1 cellular context compared by ENCODE assay signal in the genomic region with DNA sequence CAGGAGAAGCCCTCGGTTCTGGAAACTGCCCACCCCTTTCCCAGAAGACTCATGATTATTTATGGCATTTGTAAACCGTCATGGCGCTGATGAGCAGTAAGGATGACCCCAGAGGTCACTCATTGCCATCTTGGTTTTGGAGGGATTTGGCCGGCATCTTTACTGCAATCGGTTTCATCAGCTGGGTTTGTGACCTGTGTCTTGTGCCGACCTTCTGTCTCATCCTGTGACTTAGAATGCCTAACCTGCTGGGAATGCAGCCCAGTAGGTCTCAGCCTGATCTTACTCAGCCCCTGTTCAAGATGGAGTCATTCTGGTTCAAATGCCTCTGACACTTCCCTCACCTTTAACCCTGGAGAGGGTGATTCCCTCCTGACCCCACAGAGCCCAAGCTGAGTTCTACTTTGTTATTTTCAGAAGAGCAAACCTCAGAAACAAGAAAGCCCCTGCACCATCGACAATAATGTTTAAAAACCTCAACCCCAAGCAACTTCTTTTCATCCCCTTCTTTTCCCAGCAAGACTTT.
A peak's percentile ranks its signal among the peaks of the same experiment; 100 is the strongest.
TF ChIP-seq lines count a peak whose summit lies in the region.

No MANE protein-coding gene starts in this region.

TF ChIP-seq in K562, 482 proteins besides CTCF, POLR2A, EP300 and RAD21 (continued from another document and continues in another):
- TF ChIP-seq, protein P1, sequence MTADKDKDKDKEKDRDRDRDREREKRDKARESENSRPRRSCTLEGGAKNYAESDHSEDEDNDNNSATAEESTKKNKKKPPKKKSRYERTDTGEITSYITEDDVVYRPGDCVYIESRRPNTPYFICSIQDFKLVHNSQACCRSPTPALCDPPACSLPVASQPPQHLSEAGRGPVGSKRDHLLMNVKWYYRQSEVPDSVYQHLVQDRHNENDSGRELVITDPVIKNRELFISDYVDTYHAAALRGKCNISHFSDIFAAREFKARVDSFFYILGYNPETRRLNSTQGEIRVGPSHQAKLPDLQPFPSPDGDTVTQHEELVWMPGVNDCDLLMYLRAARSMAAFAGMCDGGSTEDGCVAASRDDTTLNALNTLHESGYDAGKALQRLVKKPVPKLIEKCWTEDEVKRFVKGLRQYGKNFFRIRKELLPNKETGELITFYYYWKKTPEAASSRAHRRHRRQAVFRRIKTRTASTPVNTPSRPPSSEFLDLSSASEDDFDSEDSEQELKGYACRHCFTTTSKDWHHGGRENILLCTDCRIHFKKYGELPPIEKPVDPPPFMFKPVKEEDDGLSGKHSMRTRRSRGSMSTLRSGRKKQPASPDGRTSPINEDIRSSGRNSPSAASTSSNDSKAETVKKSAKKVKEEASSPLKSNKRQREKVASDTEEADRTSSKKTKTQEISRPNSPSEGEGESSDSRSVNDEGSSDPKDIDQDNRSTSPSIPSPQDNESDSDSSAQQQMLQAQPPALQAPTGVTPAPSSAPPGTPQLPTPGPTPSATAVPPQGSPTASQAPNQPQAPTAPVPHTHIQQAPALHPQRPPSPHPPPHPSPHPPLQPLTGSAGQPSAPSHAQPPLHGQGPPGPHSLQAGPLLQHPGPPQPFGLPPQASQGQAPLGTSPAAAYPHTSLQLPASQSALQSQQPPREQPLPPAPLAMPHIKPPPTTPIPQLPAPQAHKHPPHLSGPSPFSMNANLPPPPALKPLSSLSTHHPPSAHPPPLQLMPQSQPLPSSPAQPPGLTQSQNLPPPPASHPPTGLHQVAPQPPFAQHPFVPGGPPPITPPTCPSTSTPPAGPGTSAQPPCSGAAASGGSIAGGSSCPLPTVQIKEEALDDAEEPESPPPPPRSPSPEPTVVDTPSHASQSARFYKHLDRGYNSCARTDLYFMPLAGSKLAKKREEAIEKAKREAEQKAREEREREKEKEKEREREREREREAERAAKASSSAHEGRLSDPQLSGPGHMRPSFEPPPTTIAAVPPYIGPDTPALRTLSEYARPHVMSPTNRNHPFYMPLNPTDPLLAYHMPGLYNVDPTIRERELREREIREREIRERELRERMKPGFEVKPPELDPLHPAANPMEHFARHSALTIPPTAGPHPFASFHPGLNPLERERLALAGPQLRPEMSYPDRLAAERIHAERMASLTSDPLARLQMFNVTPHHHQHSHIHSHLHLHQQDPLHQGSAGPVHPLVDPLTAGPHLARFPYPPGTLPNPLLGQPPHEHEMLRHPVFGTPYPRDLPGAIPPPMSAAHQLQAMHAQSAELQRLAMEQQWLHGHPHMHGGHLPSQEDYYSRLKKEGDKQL (CRISPR knock-in tag; IDR thresholded peaks at IDR 0.05; ENCODE audit: borderline replicate concordance): no peak
- TF ChIP-seq KLF16 (IDR thresholded peaks at IDR 0.05): no peak
- no peak for TF ChIP-seq ZFP1 (CRISPR knock-in tag; IDR thresholded peaks at IDR 0.05)
- TF ChIP-seq, protein P2, sequence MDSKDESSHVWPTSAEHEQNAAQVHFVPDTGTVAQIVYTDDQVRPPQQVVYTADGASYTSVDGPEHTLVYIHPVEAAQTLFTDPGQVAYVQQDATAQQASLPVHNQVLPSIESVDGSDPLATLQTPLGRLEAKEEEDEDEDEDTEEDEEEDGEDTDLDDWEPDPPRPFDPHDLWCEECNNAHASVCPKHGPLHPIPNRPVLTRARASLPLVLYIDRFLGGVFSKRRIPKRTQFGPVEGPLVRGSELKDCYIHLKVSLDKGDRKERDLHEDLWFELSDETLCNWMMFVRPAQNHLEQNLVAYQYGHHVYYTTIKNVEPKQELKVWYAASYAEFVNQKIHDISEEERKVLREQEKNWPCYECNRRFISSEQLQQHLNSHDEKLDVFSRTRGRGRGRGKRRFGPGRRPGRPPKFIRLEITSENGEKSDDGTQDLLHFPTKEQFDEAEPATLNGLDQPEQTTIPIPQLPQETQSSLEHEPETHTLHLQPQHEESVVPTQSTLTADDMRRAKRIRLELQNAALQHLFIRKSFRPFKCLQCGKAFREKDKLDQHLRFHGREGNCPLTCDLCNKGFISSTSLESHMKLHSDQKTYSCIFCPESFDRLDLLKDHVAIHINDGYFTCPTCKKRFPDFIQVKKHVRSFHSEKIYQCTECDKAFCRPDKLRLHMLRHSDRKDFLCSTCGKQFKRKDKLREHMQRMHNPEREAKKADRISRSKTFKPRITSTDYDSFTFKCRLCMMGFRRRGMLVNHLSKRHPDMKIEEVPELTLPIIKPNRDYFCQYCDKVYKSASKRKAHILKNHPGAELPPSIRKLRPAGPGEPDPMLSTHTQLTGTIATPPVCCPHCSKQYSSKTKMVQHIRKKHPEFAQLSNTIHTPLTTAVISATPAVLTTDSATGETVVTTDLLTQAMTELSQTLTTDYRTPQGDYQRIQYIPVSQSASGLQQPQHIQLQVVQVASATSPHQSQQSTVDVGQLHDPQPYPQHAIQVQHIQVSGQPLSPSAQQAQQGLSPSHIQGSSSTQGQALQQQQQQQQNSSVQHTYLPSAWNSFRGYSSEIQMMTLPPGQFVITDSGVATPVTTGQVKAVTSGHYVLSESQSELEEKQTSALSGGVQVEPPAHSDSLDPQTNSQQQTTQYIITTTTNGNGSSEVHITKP (IDR thresholded peaks at IDR 0.05; ENCODE audit: partially characterized antibody): no peak
- no peak for TF ChIP-seq ZNF778 (CRISPR knock-in tag; IDR thresholded peaks at IDR 0.05)
- TF ChIP-seq, protein P3, sequence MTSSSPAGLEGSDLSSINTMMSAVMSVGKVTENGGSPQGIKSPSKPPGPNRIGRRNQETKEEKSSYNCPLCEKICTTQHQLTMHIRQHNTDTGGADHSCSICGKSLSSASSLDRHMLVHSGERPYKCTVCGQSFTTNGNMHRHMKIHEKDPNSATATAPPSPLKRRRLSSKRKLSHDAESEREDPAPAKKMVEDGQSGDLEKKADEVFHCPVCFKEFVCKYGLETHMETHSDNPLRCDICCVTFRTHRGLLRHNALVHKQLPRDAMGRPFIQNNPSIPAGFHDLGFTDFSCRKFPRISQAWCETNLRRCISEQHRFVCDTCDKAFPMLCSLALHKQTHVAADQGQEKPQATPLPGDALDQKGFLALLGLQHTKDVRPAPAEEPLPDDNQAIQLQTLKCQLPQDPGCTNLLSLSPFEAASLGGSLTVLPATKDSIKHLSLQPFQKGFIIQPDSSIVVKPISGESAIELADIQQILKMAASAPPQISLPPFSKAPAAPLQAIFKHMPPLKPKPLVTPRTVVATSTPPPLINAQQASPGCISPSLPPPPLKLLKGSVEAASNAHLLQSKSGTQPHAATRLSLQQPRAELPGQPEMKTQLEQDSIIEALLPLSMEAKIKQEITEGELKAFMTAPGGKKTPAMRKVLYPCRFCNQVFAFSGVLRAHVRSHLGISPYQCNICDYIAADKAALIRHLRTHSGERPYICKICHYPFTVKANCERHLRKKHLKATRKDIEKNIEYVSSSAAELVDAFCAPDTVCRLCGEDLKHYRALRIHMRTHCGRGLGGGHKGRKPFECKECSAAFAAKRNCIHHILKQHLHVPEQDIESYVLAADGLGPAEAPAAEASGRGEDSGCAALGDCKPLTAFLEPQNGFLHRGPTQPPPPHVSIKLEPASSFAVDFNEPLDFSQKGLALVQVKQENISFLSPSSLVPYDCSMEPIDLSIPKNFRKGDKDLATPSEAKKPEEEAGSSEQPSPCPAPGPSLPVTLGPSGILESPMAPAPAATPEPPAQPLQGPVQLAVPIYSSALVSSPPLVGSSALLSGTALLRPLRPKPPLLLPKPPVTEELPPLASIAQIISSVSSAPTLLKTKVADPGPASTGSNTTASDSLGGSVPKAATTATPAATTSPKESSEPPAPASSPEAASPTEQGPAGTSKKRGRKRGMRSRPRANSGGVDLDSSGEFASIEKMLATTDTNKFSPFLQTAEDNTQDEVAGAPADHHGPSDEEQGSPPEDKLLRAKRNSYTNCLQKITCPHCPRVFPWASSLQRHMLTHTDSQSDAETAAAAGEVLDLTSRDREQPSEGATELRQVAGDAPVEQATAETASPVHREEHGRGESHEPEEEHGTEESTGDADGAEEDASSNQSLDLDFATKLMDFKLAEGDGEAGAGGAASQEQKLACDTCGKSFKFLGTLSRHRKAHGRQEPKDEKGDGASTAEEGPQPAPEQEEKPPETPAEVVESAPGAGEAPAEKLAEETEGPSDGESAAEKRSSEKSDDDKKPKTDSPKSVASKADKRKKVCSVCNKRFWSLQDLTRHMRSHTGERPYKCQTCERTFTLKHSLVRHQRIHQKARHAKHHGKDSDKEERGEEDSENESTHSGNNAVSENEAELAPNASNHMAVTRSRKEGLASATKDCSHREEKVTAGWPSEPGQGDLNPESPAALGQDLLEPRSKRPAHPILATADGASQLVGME (CRISPR knock-in tag; IDR thresholded peaks at IDR 0.05): peak; percentile 98
- 0 out of 2 replicates have a peak, but pooled peaks have one; percentile 71 for TF ChIP-seq ESRRB (CRISPR knock-in tag; IDR thresholded peaks at IDR 0.05; ENCODE audit: borderline replicate concordance)
- TF ChIP-seq ZNF224 (CRISPR knock-in tag; IDR thresholded peaks at IDR 0.05): no peak
- TF ChIP-seq NFE2L1 (tag; IDR thresholded peaks at IDR 0.05; ENCODE audit: borderline replicate concordance, low read depth): no peak; the same call in 1 of the 2 replicates
- TF ChIP-seq KDM5B (IDR thresholded peaks at IDR 0.05; ENCODE audit: insufficient replicate concordance, low read depth, low read length): no peak
- TF ChIP-seq, protein P4, sequence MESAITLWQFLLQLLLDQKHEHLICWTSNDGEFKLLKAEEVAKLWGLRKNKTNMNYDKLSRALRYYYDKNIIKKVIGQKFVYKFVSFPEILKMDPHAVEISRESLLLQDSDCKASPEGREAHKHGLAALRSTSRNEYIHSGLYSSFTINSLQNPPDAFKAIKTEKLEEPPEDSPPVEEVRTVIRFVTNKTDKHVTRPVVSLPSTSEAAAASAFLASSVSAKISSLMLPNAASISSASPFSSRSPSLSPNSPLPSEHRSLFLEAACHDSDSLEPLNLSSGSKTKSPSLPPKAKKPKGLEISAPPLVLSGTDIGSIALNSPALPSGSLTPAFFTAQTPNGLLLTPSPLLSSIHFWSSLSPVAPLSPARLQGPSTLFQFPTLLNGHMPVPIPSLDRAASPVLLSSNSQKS (CRISPR knock-in tag; IDR thresholded peaks at IDR 0.05): peak; percentile 53; the same call in 1 of the 2 replicates
- TF ChIP-seq, protein P5, sequence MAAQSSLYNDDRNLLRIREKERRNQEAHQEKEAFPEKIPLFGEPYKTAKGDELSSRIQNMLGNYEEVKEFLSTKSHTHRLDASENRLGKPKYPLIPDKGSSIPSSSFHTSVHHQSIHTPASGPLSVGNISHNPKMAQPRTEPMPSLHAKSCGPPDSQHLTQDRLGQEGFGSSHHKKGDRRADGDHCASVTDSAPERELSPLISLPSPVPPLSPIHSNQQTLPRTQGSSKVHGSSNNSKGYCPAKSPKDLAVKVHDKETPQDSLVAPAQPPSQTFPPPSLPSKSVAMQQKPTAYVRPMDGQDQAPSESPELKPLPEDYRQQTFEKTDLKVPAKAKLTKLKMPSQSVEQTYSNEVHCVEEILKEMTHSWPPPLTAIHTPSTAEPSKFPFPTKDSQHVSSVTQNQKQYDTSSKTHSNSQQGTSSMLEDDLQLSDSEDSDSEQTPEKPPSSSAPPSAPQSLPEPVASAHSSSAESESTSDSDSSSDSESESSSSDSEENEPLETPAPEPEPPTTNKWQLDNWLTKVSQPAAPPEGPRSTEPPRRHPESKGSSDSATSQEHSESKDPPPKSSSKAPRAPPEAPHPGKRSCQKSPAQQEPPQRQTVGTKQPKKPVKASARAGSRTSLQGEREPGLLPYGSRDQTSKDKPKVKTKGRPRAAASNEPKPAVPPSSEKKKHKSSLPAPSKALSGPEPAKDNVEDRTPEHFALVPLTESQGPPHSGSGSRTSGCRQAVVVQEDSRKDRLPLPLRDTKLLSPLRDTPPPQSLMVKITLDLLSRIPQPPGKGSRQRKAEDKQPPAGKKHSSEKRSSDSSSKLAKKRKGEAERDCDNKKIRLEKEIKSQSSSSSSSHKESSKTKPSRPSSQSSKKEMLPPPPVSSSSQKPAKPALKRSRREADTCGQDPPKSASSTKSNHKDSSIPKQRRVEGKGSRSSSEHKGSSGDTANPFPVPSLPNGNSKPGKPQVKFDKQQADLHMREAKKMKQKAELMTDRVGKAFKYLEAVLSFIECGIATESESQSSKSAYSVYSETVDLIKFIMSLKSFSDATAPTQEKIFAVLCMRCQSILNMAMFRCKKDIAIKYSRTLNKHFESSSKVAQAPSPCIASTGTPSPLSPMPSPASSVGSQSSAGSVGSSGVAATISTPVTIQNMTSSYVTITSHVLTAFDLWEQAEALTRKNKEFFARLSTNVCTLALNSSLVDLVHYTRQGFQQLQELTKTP (IDR thresholded peaks at IDR 0.05; ENCODE audit: low read depth in 1 of 2, partially characterized antibody in 2 of 2): no peak
- no peak for TF ChIP-seq BDP1 (IDR thresholded peaks at IDR 0.05; ENCODE audit: insufficient read depth, insufficient read length)
- TF ChIP-seq MTA1 (IDR thresholded peaks at IDR 0.05; ENCODE audit: borderline replicate concordance): 0 out of 2 replicates have a peak, but pooled peaks have one; percentile 22
- TF ChIP-seq HIVEP1 (CRISPR knock-in tag; IDR thresholded peaks at IDR 0.05): peak; percentile 96
- no peak for TF ChIP-seq SP1 (CRISPR knock-in tag; IDR thresholded peaks at IDR 0.05)
- no peak for TF ChIP-seq NRF1 (conservative IDR thresholded peaks at IDR 0.05 in 1 of 2, IDR thresholded peaks at IDR 0.05 in 1 of 2)
- TF ChIP-seq, protein P6, sequence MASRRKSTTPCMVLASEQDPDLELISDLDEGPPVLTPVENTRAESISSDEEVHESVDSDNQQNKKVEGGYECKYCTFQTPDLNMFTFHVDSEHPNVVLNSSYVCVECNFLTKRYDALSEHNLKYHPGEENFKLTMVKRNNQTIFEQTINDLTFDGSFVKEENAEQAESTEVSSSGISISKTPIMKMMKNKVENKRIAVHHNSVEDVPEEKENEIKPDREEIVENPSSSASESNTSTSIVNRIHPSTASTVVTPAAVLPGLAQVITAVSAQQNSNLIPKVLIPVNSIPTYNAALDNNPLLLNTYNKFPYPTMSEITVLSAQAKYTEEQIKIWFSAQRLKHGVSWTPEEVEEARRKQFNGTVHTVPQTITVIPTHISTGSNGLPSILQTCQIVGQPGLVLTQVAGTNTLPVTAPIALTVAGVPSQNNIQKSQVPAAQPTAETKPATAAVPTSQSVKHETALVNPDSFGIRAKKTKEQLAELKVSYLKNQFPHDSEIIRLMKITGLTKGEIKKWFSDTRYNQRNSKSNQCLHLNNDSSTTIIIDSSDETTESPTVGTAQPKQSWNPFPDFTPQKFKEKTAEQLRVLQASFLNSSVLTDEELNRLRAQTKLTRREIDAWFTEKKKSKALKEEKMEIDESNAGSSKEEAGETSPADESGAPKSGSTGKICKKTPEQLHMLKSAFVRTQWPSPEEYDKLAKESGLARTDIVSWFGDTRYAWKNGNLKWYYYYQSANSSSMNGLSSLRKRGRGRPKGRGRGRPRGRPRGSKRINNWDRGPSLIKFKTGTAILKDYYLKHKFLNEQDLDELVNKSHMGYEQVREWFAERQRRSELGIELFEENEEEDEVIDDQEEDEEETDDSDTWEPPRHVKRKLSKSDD (conservative IDR thresholded peaks at IDR 0.05; ENCODE audit: low read length): no peak
- TF ChIP-seq RBM17 (IDR thresholded peaks at IDR 0.05; ENCODE audit: borderline replicate concordance, low read depth, low read length): no peak
- TF ChIP-seq ARHGAP35 (IDR thresholded peaks at IDR 0.05; ENCODE audit: partially characterized antibody): no peak
- TF ChIP-seq LCOR (CRISPR knock-in tag; IDR thresholded peaks at IDR 0.05): no peak
- TF ChIP-seq ILF3 (IDR thresholded peaks at IDR 0.05; ENCODE audit: borderline replicate concordance): no peak
- TF ChIP-seq GABPB1 (CRISPR knock-in tag; IDR thresholded peaks at IDR 0.05): no peak
- TF ChIP-seq, protein P7, sequence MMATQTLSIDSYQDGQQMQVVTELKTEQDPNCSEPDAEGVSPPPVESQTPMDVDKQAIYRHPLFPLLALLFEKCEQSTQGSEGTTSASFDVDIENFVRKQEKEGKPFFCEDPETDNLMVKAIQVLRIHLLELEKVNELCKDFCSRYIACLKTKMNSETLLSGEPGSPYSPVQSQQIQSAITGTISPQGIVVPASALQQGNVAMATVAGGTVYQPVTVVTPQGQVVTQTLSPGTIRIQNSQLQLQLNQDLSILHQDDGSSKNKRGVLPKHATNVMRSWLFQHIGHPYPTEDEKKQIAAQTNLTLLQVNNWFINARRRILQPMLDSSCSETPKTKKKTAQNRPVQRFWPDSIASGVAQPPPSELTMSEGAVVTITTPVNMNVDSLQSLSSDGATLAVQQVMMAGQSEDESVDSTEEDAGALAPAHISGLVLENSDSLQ (IDR thresholded peaks at IDR 0.05): peak; percentile 85
- TF ChIP-seq POLR2AphosphoS5 (IDR thresholded peaks at IDR 0.05; ENCODE audit: control insufficient read depth, insufficient read depth, low read depth, low read length): no peak
